In the genomic region with DNA sequence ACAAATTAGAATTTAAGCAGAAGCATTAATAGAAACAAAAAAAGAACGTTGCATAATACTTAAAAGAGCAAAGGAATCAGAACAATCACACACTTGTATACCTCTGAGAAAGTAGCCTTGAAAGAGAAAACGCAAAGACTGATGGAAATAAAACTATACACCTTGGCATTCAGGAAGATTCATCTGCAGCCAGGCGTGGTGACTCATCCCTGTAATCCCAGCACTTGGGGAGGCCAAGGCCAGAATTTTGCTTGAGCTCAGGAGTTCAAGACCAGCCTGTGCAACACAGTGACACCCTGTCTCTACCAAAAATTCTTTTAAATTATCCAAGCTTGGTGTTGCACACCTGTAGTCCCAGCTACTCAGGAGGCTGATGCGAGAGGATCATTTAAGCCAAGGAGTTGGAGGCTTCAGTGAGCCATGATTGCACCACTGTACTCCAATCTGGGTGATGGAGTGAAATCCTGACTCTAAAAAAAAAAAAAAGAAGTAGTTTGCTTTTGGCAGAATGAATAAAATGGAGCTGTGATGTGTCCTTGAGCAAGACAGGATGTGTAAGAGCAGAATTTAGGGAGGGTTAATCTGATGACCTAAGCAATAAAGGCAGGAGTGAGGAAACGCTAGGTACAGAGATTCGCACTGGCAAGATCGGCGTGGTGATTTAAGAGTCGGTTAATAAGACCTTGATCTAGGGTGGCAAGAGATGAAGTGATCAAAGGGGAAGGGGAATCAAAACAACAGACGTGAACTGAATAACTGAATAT, we compare ENCODE assay signal across 17 cellular contexts.
DNase-seq lines count a peak whose midpoint lies in the region; ATAC-seq, FAIRE-seq and TF ChIP-seq lines count a peak whose summit lies in the region.
"Had no signal": no experiment of that assay in that cellular context is flagged by ENCODE, and none has a peak within 500 bp of the region (broad histone marks: within the 10 kb centered on the region; RNA-seq: fewer than 3 reads in every experiment).

No MANE protein-coding gene starts in this region.

- H3K9me2 ChIP-seq in PC-3 (replicated peaks; ENCODE audit: low read length), result peaks cover 8% of the 10 kb centered on the region; the same call in 1 of the 2 replicates

- H3K4me2 ChIP-seq in HepG2 (ENCODE audit: low read depth, low read length) (no peak overlapping the region), PC-3 (ENCODE audit: low read length) (no peak overlapping the region)

- BruUV-seq in HepG2 (replicated peaks; lab: Mats Ljungman, UMichigan) (no TSS peak), PC-3 (replicated peaks; lab: Mats Ljungman, UMichigan) (no TSS peak)

- intact Hi-C loops in HepG2 (cut with micrococcal nuclease; ENCODE audit: unreplicated experiment) (no loop called here), right lobe of liver (cut with DNase I) (no loop called here), PC-3 (cut with micrococcal nuclease) (no loop called here), esophagus muscularis mucosa (cut with DNase I) (no loop called here)

- TF ChIP-seq EP300 in HepG2 (IDR thresholded peaks at IDR 0.05; ENCODE audit: low read depth in 2 of 2, low read length in 2 of 2), result no peak
- no peak for TF ChIP-seq EP300 in HepG2 (CRISPR knock-in tag; IDR thresholded peaks at IDR 0.05; ENCODE audit: borderline replicate concordance)
- no peak for TF ChIP-seq EP300 in esophagus muscularis mucosa (IDR thresholded peaks at IDR 0.05)

- in situ Hi-C loops in HepG2 (cut with HindIII; ENCODE audit: extremely low pct_ligation_motif_present, low pct_unique_long_range_greater_than_20kb), result no loop called here

- ATAC-seq in HepG2, result no peak
- no peak for ATAC-seq in right lobe of liver
- peak; percentile 18; the same call in 1 of the 2 replicates for ATAC-seq in PC-3
- no peak for ATAC-seq in stimulated activated effector memory CD8-positive, alpha-beta T cell treated with anti-CD3 and anti-CD28 coated beads, Interleukin-12 subunit alpha, Interleukin-12 subunit beta, amount 100 ng/mL, for 72 hours

- H3K4me1 ChIP-seq in HepG2 (ENCODE audit: insufficient read depth, low read length) (no peaks in the 10 kb centered on the region), right lobe of liver (no peaks in the 10 kb centered on the region), PC-3 (ENCODE audit: insufficient read depth, low read length) (peaks cover 16% of the 10 kb centered on the region), esophagus muscularis mucosa (peaks cover 0 to 6% (median 2%) of the 10 kb centered on the region in 4 donors)

- CTCF ChIA-PET in HepG2 (lab: Yijun Ruan, JAX; ENCODE audit: low intra/inter-chr PET ratio, low total read pairs), result no interaction called here
- CTCF ChIA-PET in PC-3 (lab: Charles Lee), result interaction anchor here (0.6 to 0.7 kb wide), 2 partner anchors 13 to 483 kb away, joined by 3 read pairs; no protein-coding TSS in a partner anchor

- no peak for TF ChIP-seq RAD21 in HepG2 (CRISPR knock-in tag; IDR thresholded peaks at IDR 0.05)

- TF ChIP-seq POLR2A in HepG2 (IDR thresholded peaks at IDR 0.05; ENCODE audit: insufficient read depth in 1 of 2, low read depth in 2 of 2, low read length in 2 of 2), result no peak
- no peak for TF ChIP-seq POLR2A in right lobe of liver (IDR thresholded peaks at IDR 0.05)
- TF ChIP-seq POLR2A in esophagus muscularis mucosa (IDR thresholded peaks at IDR 0.05; ENCODE audit: low read depth), result no peak

- H3K27me3 Mint-ChIP-seq in osteocyte (ENCODE audit: unreplicated experiment), result peaks cover 31% of the 10 kb centered on the region

- H3K4me3 Mint-ChIP-seq in stimulated activated effector memory CD8-positive, alpha-beta T cell treated with anti-CD3 and anti-CD28 coated beads, Interleukin-12 subunit alpha, Interleukin-12 subunit beta, amount 100 ng/mL, for 72 hours, result no peak overlapping the region
- H3K4me3 Mint-ChIP-seq in osteocyte (ENCODE audit: unreplicated experiment), result no peak overlapping the region

- H3K9ac ChIP-seq in HepG2 (ENCODE audit: insufficient read depth, low read depth, low read length), result no peak overlapping the region
- no peak overlapping the region for H3K9ac ChIP-seq in PC-3 (ENCODE audit: low read length)
- H3K9ac ChIP-seq: BLaER1 treated with 17β-estradiol and CSF1 and Interleukin-3, amounts not matched to agents 10 nM and 100 nM had no signal

- H2AFZ ChIP-seq in HepG2 (ENCODE audit: low read length) (no peak overlapping the region), PC-3 (ENCODE audit: low read length) (no peak overlapping the region)

- peaks cover 4% of the 10 kb centered on the region for H3K9me3 Mint-ChIP-seq in stimulated activated effector memory CD8-positive, alpha-beta T cell treated with anti-CD3 and anti-CD28 coated beads, Interleukin-12 subunit alpha, Interleukin-12 subunit beta, amount 100 ng/mL, for 72 hours
- no peaks in the 10 kb centered on the region for H3K9me3 Mint-ChIP-seq in osteocyte (ENCODE audit: unreplicated experiment)

- H3K27me3 ChIP-seq in HepG2 (ENCODE audit: control insufficient read depth in 1 of 2, insufficient read depth in 2 of 2, low read length in 2 of 2) (no peaks in the 10 kb centered on the region), right lobe of liver (no peaks in the 10 kb centered on the region), PC-3 (ENCODE audit: low read length) (no peaks in the 10 kb centered on the region), esophagus muscularis mucosa (no peaks in the 10 kb centered on the region)
- H3K27me3 ChIP-seq: BLaER1 treated with 17β-estradiol and CSF1 and Interleukin-3, amounts not matched to agents 10 nM and 100 nM had no signal

- DNase-seq in HepG2 (ENCODE audit: low spot score), result no peak
- no peak for DNase-seq in right lobe of liver
- peak; percentile 61 for DNase-seq in PC-3
- peak; percentile 57 for DNase-seq in esophagus muscularis mucosa (ENCODE audit: extremely low spot score)
- DNase-seq in stimulated activated effector memory CD8-positive, alpha-beta T cell treated with anti-CD3 and anti-CD28 coated beads, Interleukin-12 subunit alpha, Interleukin-12 subunit beta, amount 100 ng/mL, for 72 hours (ENCODE audit: low spot score in 2 of 2), result no peak
- DNase-seq in stimulated activated CD4-positive, alpha-beta T cell treated with anti-CD3 and anti-CD28 coated beads, Interleukin-12 subunit alpha, Interleukin-12 subunit beta, amount 100 ng/mL, for 4 hours, result no peak
- no peak for DNase-seq in stimulated activated CD8-positive, alpha-beta memory T cell treated with anti-CD3 and anti-CD28 coated beads, Interleukin-4, amount 100 ng/mL, for 48 hours
- DNase-seq in osteocyte (ENCODE audit: extremely low spot score, unreplicated experiment), result no peak
- DNase-seq: DMS79 treated with DMSO at 0.1 percent for 48 hours, H7, KBM-7, NCI-H1048, NCI-H510A treated with DMSO at 0.1 percent for 48 hours had no signal

- no peaks in the 10 kb centered on the region for H3K4me1 Mint-ChIP-seq in stimulated activated effector memory CD8-positive, alpha-beta T cell treated with anti-CD3 and anti-CD28 coated beads, Interleukin-12 subunit alpha, Interleukin-12 subunit beta, amount 100 ng/mL, for 72 hours
- H3K4me1 Mint-ChIP-seq in osteocyte (ENCODE audit: unreplicated experiment), result peaks cover 2% of the 10 kb centered on the region

- WGBS in HepG2 (ENCODE audit: low lambda C conversion rate), result 54% methylated on average over 10 of the region's 10 CpGs
- 66% methylated on average over 9 of the region's 10 CpGs for WGBS in right lobe of liver (ENCODE audit: insufficient coverage, low coverage, low lambda C conversion rate, missing lambda C conversion rate)
- WGBS in esophagus muscularis mucosa, result 70% methylated on average over 10 of the region's 10 CpGs

- TF ChIP-seq CTCF in HepG2 (CRISPR knock-in tag; IDR thresholded peaks at IDR 0.05), result no peak
- TF ChIP-seq CTCF in right lobe of liver (IDR thresholded peaks at IDR 0.05), result no peak
- TF ChIP-seq CTCF in PC-3 (conservative IDR thresholded peaks at IDR 0.05; ENCODE audit: low read depth, low read length), result no peak
- TF ChIP-seq CTCF in esophagus muscularis mucosa (IDR thresholded peaks at IDR 0.05), result no peak
- TF ChIP-seq CTCF in osteocyte (IDR thresholded peaks at IDR 0.05), result no peak

- FAIRE-seq in HepG2 (lab: Jason Lieb, UNC), result no peak
- FAIRE-seq: A204.1, GM12892 had no signal

- H3K4me3 ChIP-seq in HepG2 (replicated peaks in 1 of 3; ENCODE audit: insufficient read depth in 1 of 3, low read depth in 2 of 3, low read length in 3 of 3) (no peak overlapping the region), right lobe of liver (no peak overlapping the region), PC-3 (ENCODE audit: low read length) (no peak overlapping the region), esophagus muscularis mucosa (no peak overlapping the region)
- H3K4me3 ChIP-seq: BLaER1 treated with 17β-estradiol and CSF1 and Interleukin-3, amounts not matched to agents 10 nM and 100 nM had no signal

- H3K36me3 Mint-ChIP-seq in stimulated activated effector memory CD8-positive, alpha-beta T cell treated with anti-CD3 and anti-CD28 coated beads, Interleukin-12 subunit alpha, Interleukin-12 subunit beta, amount 100 ng/mL, for 72 hours, result no peaks in the 10 kb centered on the region
- peaks cover 2% of the 10 kb centered on the region for H3K36me3 Mint-ChIP-seq in osteocyte (ENCODE audit: unreplicated experiment)

- H3F3A ChIP-seq in PC-3 (ENCODE audit: low read length, unreplicated experiment), result no peaks in the 10 kb centered on the region

- POLR2A ChIA-PET in HepG2 (lab: Yijun Ruan, JAX) (no interaction called here), PC-3 (lab: Charles Lee; ENCODE audit: unreplicated experiment) (interaction anchor here (0.5 to 0.7 kb wide), 2 partner anchors 67 to 357 kb away, joined by 4 to 10 read pairs; no protein-coding TSS in a partner anchor)

- H3K27ac ChIP-seq in HepG2 (ENCODE audit: extremely low read length, insufficient read depth, low read length), result no peak overlapping the region
- no peak overlapping the region for H3K27ac ChIP-seq in right lobe of liver
- no peak overlapping the region for H3K27ac ChIP-seq in PC-3 (ENCODE audit: low read length)
- H3K27ac ChIP-seq in esophagus muscularis mucosa (replicated peaks in 1 of 4), result no peak overlapping the region
- H3K27ac ChIP-seq: BLaER1 treated with 17β-estradiol and CSF1 and Interleukin-3, amounts not matched to agents 10 nM and 100 nM; HL-60 had no signal

- no peaks in the 10 kb centered on the region for H4K20me1 ChIP-seq in HepG2 (ENCODE audit: insufficient read depth, low read length)
- no peaks in the 10 kb centered on the region for H4K20me1 ChIP-seq in PC-3 (ENCODE audit: low read length)
- H4K20me1 ChIP-seq: BLaER1 treated with 17β-estradiol and CSF1 and Interleukin-3, amounts not matched to agents 10 nM and 100 nM had no signal

- no peak overlapping the region for H3K27ac Mint-ChIP-seq in stimulated activated effector memory CD8-positive, alpha-beta T cell treated with anti-CD3 and anti-CD28 coated beads, Interleukin-12 subunit alpha, Interleukin-12 subunit beta, amount 100 ng/mL, for 72 hours
- H3K27ac Mint-ChIP-seq in osteocyte (ENCODE audit: unreplicated experiment), result no peak overlapping the region

- H3K36me3 ChIP-seq in HepG2 (replicated peaks in 1 of 2; ENCODE audit: control insufficient read depth in 1 of 2, insufficient read depth in 2 of 2, low read length in 2 of 2) (no peaks in the 10 kb centered on the region), right lobe of liver (no peaks in the 10 kb centered on the region), PC-3 (ENCODE audit: low read depth, low read length) (no peaks in the 10 kb centered on the region), esophagus muscularis mucosa (no peaks in the 10 kb centered on the region)
- H3K36me3 ChIP-seq: BLaER1 treated with 17β-estradiol and CSF1 and Interleukin-3, amounts not matched to agents 10 nM and 100 nM had no signal

- H3K79me2 ChIP-seq in HepG2 (ENCODE audit: insufficient read depth, low read length) (no peaks in the 10 kb centered on the region), PC-3 (ENCODE audit: low read length) (no peaks in the 10 kb centered on the region)

- H3K9me3 ChIP-seq in HepG2 (ENCODE audit: low read length) (no peaks in the 10 kb centered on the region), right lobe of liver (no peaks in the 10 kb centered on the region), PC-3 (ENCODE audit: low read length) (no peaks in the 10 kb centered on the region), esophagus muscularis mucosa (no peaks in the 10 kb centered on the region)

Comparison
In these comparisons a context has a peak if more than half of its experiments do, and no peak if none do; other contexts are left out.
1. DNase-seq: peak in PC-3 (single experiment) and esophagus muscularis mucosa (single experiment); none in HepG2 (single experiment), right lobe of liver (0 of 3), stimulated activated effector memory CD8-positive, alpha-beta T cell treated with anti-CD3 and anti-CD28 coated beads, Interleukin-12 subunit alpha, Interleukin-12 subunit beta, amount 100 ng/mL, for 72 hours (0 of 2), stimulated activated CD4-positive, alpha-beta T cell treated with anti-CD3 and anti-CD28 coated beads, Interleukin-12 subunit alpha, Interleukin-12 subunit beta, amount 100 ng/mL, for 4 hours (single experiment), stimulated activated CD8-positive, alpha-beta memory T cell treated with anti-CD3 and anti-CD28 coated beads, Interleukin-4, amount 100 ng/mL, for 48 hours (single experiment) and osteocyte (single experiment).